ENCODE assay signal across 8 cellular contexts in genomic region chr7:2403014-2403717, GRCh38. TPM values are rescaled to one million over a fixed set of nuclear protein-coding genes. Genes with fewer than 3 reads are reported as not detected.
A peak's percentile ranks its signal among the peaks of the same experiment; 100 is the strongest.
DNase-seq lines count a peak whose midpoint lies in the region; ATAC-seq, FAIRE-seq and TF ChIP-seq lines count a peak whose summit lies in the region.

Gene CHST12, plus strand, starts transcription at chr7:2403611. Its CDS starts 29,029 bp downstream, at chr7:2432640.

- no peaks in the 10 kb centered on the region for H3K9me3 ChIP-seq in A549

- WGBS in A549 (ENCODE audit: missing lambda C conversion rate): 3% methylated on average over 29 of the region's 89 CpGs

- H3K27me3 Mint-ChIP-seq in central memory CD8-positive, alpha-beta T cell: no peaks in the 10 kb centered on the region

- no peak for TF ChIP-seq CTCF in A549 (IDR thresholded peaks at IDR 0.05)

- CTCF ChIA-PET in A549 (lab: Yijun Ruan, JAX): interaction anchor here (1.4 to 1.9 kb wide), 2 partner anchors 9 to 48 kb away, joined by 4 to 5 read pairs; no protein-coding TSS in a partner anchor

- POLR2A ChIA-PET in A549 (lab: Yijun Ruan, JAX): interaction anchor here (0.6 to 1.0 kb wide), 5 partner anchors 18 to 228 kb away, joined by 3 to 8 read pairs (median 5); partner anchors contain the start of genes EIF3B and TTYH3

- no peak for TF ChIP-seq EP300 in A549 (IDR thresholded peaks at IDR 0.05)

- peak; percentile 70 for TF ChIP-seq POLR2A in A549 (IDR thresholded peaks at IDR 0.05; ENCODE audit: low read length)

- H3K4me1 Mint-ChIP-seq in central memory CD8-positive, alpha-beta T cell: peaks cover 49% of the 10 kb centered on the region

- ATAC-seq in A549: peak; percentile 69 to 79
- ATAC-seq in GM18868 (IDR thresholded peaks at IDR 0.05; ENCODE audit: unreplicated experiment): peak; percentile 56
- ATAC-seq in HG03175 (IDR thresholded peaks at IDR 0.05; ENCODE audit: unreplicated experiment): peak; percentile 49
- peak; percentile 64 to 66 for ATAC-seq in activated CD4-positive, CD25-positive, alpha-beta regulatory T cell treated with anti-CD3 and anti-CD28 coated beads, Interleukin-2, amount 50 U/mL, for 24 hours
- ATAC-seq in central memory CD8-positive, alpha-beta T cell (replicated peaks; ENCODE audit: extremely low read depth, poor library complexity, severe bottlenecking): peak; percentile 49

- peak within 1 kb of the TSS; percentile 81 to 96 for H3K27ac ChIP-seq in A549

- H3K27ac Mint-ChIP-seq in central memory CD8-positive, alpha-beta T cell (ENCODE audit: low read depth): peak within 1 kb of the TSS; percentile 92

- peak within 1 kb of the TSS; percentile 93 for H3K4me2 ChIP-seq in A549

- H3K4me3 Mint-ChIP-seq in central memory CD8-positive, alpha-beta T cell: peak within 1 kb of the TSS; percentile 92

- H3K9me3 Mint-ChIP-seq in central memory CD8-positive, alpha-beta T cell: no peaks in the 10 kb centered on the region

- peaks cover 24% of the 10 kb centered on the region for H3K4me1 ChIP-seq in A549

- FAIRE-seq in A549 (lab: Jason Lieb, UNC): no peak

- no peak for TF ChIP-seq RAD21 in A549 (conservative IDR thresholded peaks at IDR 0.05 in 1 of 2, IDR thresholded peaks at IDR 0.05 in 1 of 2)

- H3K4me3 ChIP-seq in A549: peak within 1 kb of the TSS; percentile 92

- H3K36me3 Mint-ChIP-seq in central memory CD8-positive, alpha-beta T cell (ENCODE audit: insufficient read depth): peaks cover 17% of the 10 kb centered on the region

- DNase-seq in A549 (ENCODE audit: low read depth in 1 of 2, low spot score in 1 of 2) (peak; percentile 93 to 95), NCI-H226 (peak; percentile 89), inferior parietal cortex (ENCODE audit: extremely low spot score) (peak; percentile 90), smooth muscle cell of the brain vasculature (ENCODE audit: low read depth, low spot score) (peak; percentile 83)
- peak; percentile 93 for DNase-seq in central memory CD8-positive, alpha-beta T cell (ENCODE audit: low spot score in 2 of 2)

TF ChIP-seq in A549, 52 proteins besides CTCF, POLR2A, EP300 and RAD21 (continues in another document):
- TF ChIP-seq ZSCAN20 (CRISPR knock-in tag; IDR thresholded peaks at IDR 0.05): 0 out of 2 replicates have a peak, but pooled peaks have one; percentile 17
- TF ChIP-seq HMGXB4 (CRISPR knock-in tag; IDR thresholded peaks at IDR 0.05; ENCODE audit: borderline replicate concordance): no peak
- TF ChIP-seq ZFP36 (IDR thresholded peaks at IDR 0.05; ENCODE audit: borderline replicate concordance, partially characterized antibody): peak; percentile 97
- TF ChIP-seq HDAC2 (IDR thresholded peaks at IDR 0.05): peak; percentile 100
- no peak for TF ChIP-seq POLR2AphosphoS2 (conservative IDR thresholded peaks at IDR 0.05; ENCODE audit: low read length)
- no peak for TF ChIP-seq FOXS1 (CRISPR knock-in tag; IDR thresholded peaks at IDR 0.05)
- no peak for TF ChIP-seq CEBPB (IDR thresholded peaks at IDR 0.05)
- TF ChIP-seq RNF2 (IDR thresholded peaks at IDR 0.05; ENCODE audit: borderline replicate concordance, low read depth): no peak
- no peak for TF ChIP-seq RFX5 (IDR thresholded peaks at IDR 0.05)
- no peak for TF ChIP-seq ELK1 (IDR thresholded peaks at IDR 0.05; ENCODE audit: low read depth, low read length)
- TF ChIP-seq CBX2 (IDR thresholded peaks at IDR 0.05; ENCODE audit: borderline replicate concordance, low read depth): no peak
- no peak for TF ChIP-seq NFE2L2 (conservative IDR thresholded peaks at IDR 0.05; ENCODE audit: low read length)
- TF ChIP-seq PBX3 (IDR thresholded peaks at IDR 0.05): no peak
- TF ChIP-seq HES2 (IDR thresholded peaks at IDR 0.05): no peak
- TF ChIP-seq SREBF2 (IDR thresholded peaks at IDR 0.05): no peak
- TF ChIP-seq GATA3 (IDR thresholded peaks at IDR 0.05; ENCODE audit: borderline replicate concordance): no peak
- TF ChIP-seq NR3C1 (IDR thresholded peaks at IDR 0.05): no peak
- no peak for TF ChIP-seq MYC (IDR thresholded peaks at IDR 0.05; ENCODE audit: borderline replicate concordance, low read length)
- no peak for TF ChIP-seq HOXB5 (CRISPR knock-in tag; IDR thresholded peaks at IDR 0.05)
- no peak for TF ChIP-seq HOXA7 (CRISPR knock-in tag; IDR thresholded peaks at IDR 0.05)
- 0 out of 3 replicates have a peak, but pooled peaks have one; percentile 47 for TF ChIP-seq BCL3 (IDR thresholded peaks at IDR 0.05)
- peak; percentile 84 for TF ChIP-seq MAX (IDR thresholded peaks at IDR 0.05)
- peak; percentile 69 for TF ChIP-seq CHD2 (IDR thresholded peaks at IDR 0.05; ENCODE audit: low read length, partially characterized antibody)
- TF ChIP-seq JUN (IDR thresholded peaks at IDR 0.05): peak; percentile 64 to 75; a peak in 4 of 5 replicates
- TF ChIP-seq EHF (CRISPR knock-in tag; IDR thresholded peaks at IDR 0.05): no peak
- peak; percentile 95; the same call in 1 of the 2 replicates for TF ChIP-seq RCOR1 (IDR thresholded peaks at IDR 0.05; ENCODE audit: low read depth, low read length)
- no peak for TF ChIP-seq ATOH8 (CRISPR knock-in tag; IDR thresholded peaks at IDR 0.05; ENCODE audit: low read depth)
- no peak for TF ChIP-seq HEYL (CRISPR knock-in tag; IDR thresholded peaks at IDR 0.05)
- no peak for TF ChIP-seq ESRRA (IDR thresholded peaks at IDR 0.05; ENCODE audit: borderline replicate concordance, low read length)
- no peak for TF ChIP-seq JUNB (IDR thresholded peaks at IDR 0.05)

RNA-seq across cellular contexts. Expression of gene CHST12, which starts in this region (rescaled TPM):
- polyA plus RNA-seq in A549 (2011; rRNA removed): 5.6 and 6.2 TPM in 2 replicates
- 14.8 and 22.4 TPM in 2 replicates for polyA plus RNA-seq in A549 (2012; cell fraction: cytosol; rRNA removed)
- 21.2 and 32.0 TPM in 2 replicates for polyA plus RNA-seq in A549 (2012; cell fraction: nucleus; rRNA removed)
- polyA plus RNA-seq in A549 (2017; fragmentation: RNase III; extraction: RNeasy Plus Mini Kit Qiagen cat#74134 plus additional on column Dnase treatment): 9.4 to 12.0 TPM (median 11.3 TPM) in 3 replicates
- polyA minus RNA-seq in A549 (2011; rRNA and poly(A)+ RNA removed): 2.6 and 3.6 TPM in 2 replicates

Comparison
In these comparisons a context has a peak if more than half of its experiments do, and no peak if none do; other contexts are left out.
1. Peak in every context shown above with its lines: DNase-seq, ATAC-seq, H3K4me3 ChIP-seq and H3K27ac ChIP-seq.